9 cellular contexts compared by ENCODE assay signal in genomic region chr6:90131614-90132423, GRCh38.
DNase-seq lines count a peak whose midpoint lies in the region; ATAC-seq and TF ChIP-seq lines count a peak whose summit lies in the region.
"Had no signal": no experiment of that assay in that cellular context is flagged by ENCODE, and none has a peak within 500 bp of the region (broad histone marks: within the 10 kb centered on the region; RNA-seq: fewer than 3 reads in every experiment).

No MANE protein-coding gene starts in this region.

- H3K4me3 Mint-ChIP-seq in CD8-positive, alpha-beta T cell: no peak overlapping the region

- no peak overlapping the region for H3K9ac ChIP-seq in MM.1S (ENCODE audit: low read length)

- no peaks in the 10 kb centered on the region for H3K27me3 Mint-ChIP-seq in CD8-positive, alpha-beta T cell (ENCODE audit: low read depth)

- POLR2A ChIA-PET in CD8-positive, alpha-beta T cell (lab: Charles Lee): interaction anchor here (1.5 kb wide), 1 partner anchor 46 kb away, joined by 4 read pairs; no protein-coding TSS in a partner anchor

- H3F3A ChIP-seq in MM.1S (ENCODE audit: insufficient read depth, low read length): no peaks in the 10 kb centered on the region

- DNase-seq in CD8-positive, alpha-beta T cell: no peak
- peak; percentile 18 for DNase-seq in NCI-H2196 (lab: John Stamatoyannopoulos, UW; ENCODE audit: unreplicated experiment)
- peak; percentile 73 for DNase-seq in cerebellar cortex (ENCODE audit: low spot score)
- peak; percentile 66 for DNase-seq in osteoblast (ENCODE audit: insufficient read length, low spot score, missing footprints)
- DNase-seq in glomerular visceral epithelial cell (ENCODE audit: extremely low spot score): no peak
- DNase-seq in MM.1S: no peak
- no peak for DNase-seq in HPDE6-E6E7 (ENCODE audit: extremely low spot score)
- DNase-seq: cortex of kidney had no signal

- no peak overlapping the region for H2AFZ ChIP-seq in osteoblast (ENCODE audit: low read length)
- H2AFZ ChIP-seq in MM.1S (ENCODE audit: low read length): no peak overlapping the region

- no peak for TF ChIP-seq CTCF in CD8-positive, alpha-beta T cell (IDR thresholded peaks at IDR 0.05)
- TF ChIP-seq CTCF in osteoblast (IDR thresholded peaks at IDR 0.05; ENCODE audit: extremely low read depth, low read depth, low read length): no peak
- no peak for TF ChIP-seq CTCF in MM.1S (IDR thresholded peaks at IDR 0.05; ENCODE audit: low read length)

- H3K4me1 ChIP-seq in CD8-positive, alpha-beta T cell (ENCODE audit: insufficient read depth, low read length): peaks cover 40% of the 10 kb centered on the region
- H3K4me1 ChIP-seq in osteoblast (ENCODE audit: insufficient read depth, low read length) (peaks cover 43% of the 10 kb centered on the region), MM.1S (ENCODE audit: low read length) (no peaks in the 10 kb centered on the region)

- no peaks in the 10 kb centered on the region for H3K9me3 Mint-ChIP-seq in CD8-positive, alpha-beta T cell

- no peaks in the 10 kb centered on the region for H3K9me3 ChIP-seq in CD8-positive, alpha-beta T cell (ENCODE audit: low read length)
- H3K9me3 ChIP-seq in osteoblast (ENCODE audit: low read depth, low read length) (no peaks in the 10 kb centered on the region), MM.1S (replicated peaks; ENCODE audit: insufficient read depth, low read length) (no peaks in the 10 kb centered on the region)

- no peaks in the 10 kb centered on the region for H3K27me3 ChIP-seq in CD8-positive, alpha-beta T cell (ENCODE audit: insufficient read depth, low read length)
- H3K27me3 ChIP-seq in osteoblast (ENCODE audit: insufficient read depth, low read length): no peaks in the 10 kb centered on the region
- H3K27me3 ChIP-seq in MM.1S (replicated peaks; ENCODE audit: insufficient read depth, low read length): no peaks in the 10 kb centered on the region

- peak overlapping the region; percentile 8 for H3K4me2 ChIP-seq in osteoblast (ENCODE audit: insufficient read depth, low read length)
- H3K4me2 ChIP-seq in MM.1S (ENCODE audit: low read depth, low read length): no peak overlapping the region

- H4K20me1 ChIP-seq in osteoblast (ENCODE audit: insufficient read depth, low read length): no peaks in the 10 kb centered on the region
- H4K20me1 ChIP-seq in MM.1S (ENCODE audit: insufficient read depth, low read length): no peaks in the 10 kb centered on the region

- ATAC-seq in CD8-positive, alpha-beta T cell: no peak
- ATAC-seq in HG02884 (IDR thresholded peaks at IDR 0.05; ENCODE audit: unreplicated experiment): no peak

- intact Hi-C loops in CD8-positive, alpha-beta T cell (cut with DNase I, micrococcal nuclease): loop anchor here in 1 of 2 experiments (5.0 kb wide), 1 partner anchor 45 kb away; no protein-coding TSS in a partner anchor

- H3K36me3 ChIP-seq in CD8-positive, alpha-beta T cell (ENCODE audit: insufficient read depth, low read length): no peaks in the 10 kb centered on the region
- H3K36me3 ChIP-seq in osteoblast (ENCODE audit: insufficient read depth, low read length) (no peaks in the 10 kb centered on the region), MM.1S (replicated peaks; ENCODE audit: insufficient read depth, low read length) (no peaks in the 10 kb centered on the region)

- peaks cover 65% of the 10 kb centered on the region for H3K4me1 Mint-ChIP-seq in CD8-positive, alpha-beta T cell (ENCODE audit: low read depth)

- peaks cover 23% of the 10 kb centered on the region for H3K36me3 Mint-ChIP-seq in CD8-positive, alpha-beta T cell

- H3K79me2 ChIP-seq in osteoblast (ENCODE audit: insufficient read depth, low read length) (no peaks in the 10 kb centered on the region), MM.1S (ENCODE audit: low read length) (no peaks in the 10 kb centered on the region)

- H3K9me2 ChIP-seq in MM.1S (replicated peaks; ENCODE audit: insufficient read depth, low read length): no peaks in the 10 kb centered on the region

- CTCF ChIA-PET in CD8-positive, alpha-beta T cell (lab: Charles Lee): interaction anchor here (0.7 to 2.5 kb wide), 4 partner anchors 12 to 191 kb away, joined by 3 to 7 read pairs (median 4); no protein-coding TSS in a partner anchor

- no peak overlapping the region for H3K4me3 ChIP-seq in CD8-positive, alpha-beta T cell (ENCODE audit: low read depth, low read length)
- H3K4me3 ChIP-seq in osteoblast (ENCODE audit: insufficient read depth, low read length) (no peak overlapping the region), MM.1S (ENCODE audit: low read length) (no peak overlapping the region)

- H3K27ac Mint-ChIP-seq in CD8-positive, alpha-beta T cell: peak overlapping the region; percentile 79

- no peak overlapping the region for H3K27ac ChIP-seq in CD8-positive, alpha-beta T cell (ENCODE audit: low read depth, low read length)
- H3K27ac ChIP-seq in osteoblast (ENCODE audit: low read depth, low read length) (peak overlapping the region; percentile 77), MM.1S (ENCODE audit: low read length) (no peak overlapping the region)

Comparison
In these comparisons a context has a peak if more than half of its experiments do, and no peak if none do; other contexts are left out.
1. DNase-seq: peak in NCI-H2196 (single experiment), cerebellar cortex (single experiment) and osteoblast (single experiment); none in CD8-positive, alpha-beta T cell (0 of 7), glomerular visceral epithelial cell (single experiment), MM.1S (single experiment) and HPDE6-E6E7 (single experiment).